ENCODE assay signal across 8 cellular contexts in the genomic region with DNA sequence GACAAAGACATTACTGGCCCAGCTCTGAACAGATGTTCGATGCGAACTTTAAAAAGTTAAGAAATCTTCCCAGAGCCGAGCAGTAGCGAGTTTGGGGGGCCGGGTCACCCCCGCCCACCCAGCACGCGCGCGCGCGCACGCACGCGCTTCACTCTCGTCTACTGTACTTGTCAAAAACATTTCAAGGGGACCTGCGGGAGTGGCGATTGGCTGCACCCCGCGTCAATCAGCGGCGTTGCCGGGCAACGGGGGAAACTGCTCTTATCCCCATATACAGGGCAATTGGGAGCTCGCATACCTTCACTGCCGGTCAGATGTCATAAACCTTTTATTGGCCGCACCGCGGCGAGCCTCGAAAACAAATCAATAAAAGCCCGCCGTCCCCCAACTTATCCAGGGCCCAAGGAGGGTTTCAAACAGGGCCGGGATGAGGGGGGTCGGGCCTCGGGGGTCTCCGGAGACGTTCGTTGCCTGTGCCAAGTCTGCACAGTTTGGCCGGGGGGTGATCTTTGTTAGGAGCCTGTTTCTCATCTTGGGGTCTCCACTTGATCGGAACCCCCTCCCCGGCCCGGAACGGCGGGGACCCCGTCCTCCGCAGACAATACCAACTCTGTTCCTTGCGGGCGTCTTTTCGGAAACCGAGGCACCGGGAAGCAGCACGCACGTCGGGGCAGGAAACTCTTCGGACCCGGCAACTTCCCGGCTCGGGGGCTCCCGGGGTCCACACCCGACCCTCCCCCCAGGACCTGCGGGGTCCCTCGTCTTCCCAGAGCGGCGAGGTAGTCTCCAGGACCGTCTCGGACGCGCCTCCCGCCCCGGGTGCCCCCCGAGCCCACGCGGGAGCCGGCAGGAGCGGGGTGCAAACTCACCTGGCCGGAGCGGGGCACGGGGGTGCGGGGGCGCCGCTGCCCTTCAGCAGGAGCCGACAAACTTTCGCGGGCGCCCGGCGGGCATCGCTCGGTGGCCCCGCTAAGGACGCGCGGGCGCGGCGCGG. TPM values are rescaled to one million over a fixed set of nuclear protein-coding genes. Genes with fewer than 3 reads are reported as not detected.
DNase-seq lines count a peak whose midpoint lies in the region; ATAC-seq and TF ChIP-seq lines count a peak whose summit lies in the region.

No MANE protein-coding gene starts in this region.

- CTCF ChIA-PET in activated B cell treated with CpG ODN at 0.5 μM for 24 hours (lab: Charles Lee) = interaction anchor here (1.0 to 2.1 kb wide), 6 partner anchors 10 to 351 kb away, joined by 3 to 10 read pairs (median 6); no protein-coding TSS in a partner anchor

- H3K4me3 ChIP-seq in ACC112 (ENCODE audit: low read depth, low read length) = peak overlapping the region; percentile 81

- peak overlapping the region; percentile 32 for H2AFZ ChIP-seq in ACC112 (ENCODE audit: low read length, unreplicated experiment)

- no peaks in the 10 kb centered on the region for H3K27me3 Mint-ChIP-seq in activated B cell treated with CpG ODN at 0.5 μM for 24 hours

- H3K27ac ChIP-seq in ACC112 (ENCODE audit: low read depth, low read length) (peak overlapping the region; percentile 70), caudate nucleus (ENCODE audit: low read depth, low read length) (peak overlapping the region; percentile 53)

- H3K79me2 ChIP-seq in ACC112 (ENCODE audit: control insufficient read depth, insufficient read depth, low read length, unreplicated experiment) = peaks cover 21% of the 10 kb centered on the region

- peak overlapping the region; percentile 92 for H3K4me3 Mint-ChIP-seq in activated B cell treated with CpG ODN at 0.5 μM for 24 hours

- H3K4me1 Mint-ChIP-seq in activated B cell treated with CpG ODN at 0.5 μM for 24 hours = peaks cover 48% of the 10 kb centered on the region

- DNase-seq in NCI-H2227 (lab: John Stamatoyannopoulos, UW; ENCODE audit: unreplicated experiment) (peak; percentile 98), activated B cell treated with CpG ODN at 0.5 μM for 24 hours (peak; percentile 100), caudate nucleus (lab: John Stamatoyannopoulos, UW) (peak; percentile 56 to 98 (median 92)), inferior parietal cortex (ENCODE audit: extremely low spot score) (peak; percentile 97), smooth muscle cell of the brain vasculature (ENCODE audit: low read depth, low spot score) (peak; percentile 97)

- ATAC-seq in GM18870 (IDR thresholded peaks at IDR 0.05; ENCODE audit: unreplicated experiment) (peak; percentile 91), HG03135 (IDR thresholded peaks at IDR 0.05; ENCODE audit: unreplicated experiment) (peak; percentile 79), activated B cell treated with CpG ODN at 0.5 μM for 24 hours (ENCODE audit: low read depth) (peak; percentile 64)

- H3K9me3 Mint-ChIP-seq in activated B cell treated with CpG ODN at 0.5 μM for 24 hours = no peaks in the 10 kb centered on the region

- peaks cover 34% of the 10 kb centered on the region for H3K36me3 Mint-ChIP-seq in activated B cell treated with CpG ODN at 0.5 μM for 24 hours (ENCODE audit: low read depth)

- TF ChIP-seq CTCF in activated B cell treated with CpG ODN at 0.5 μM for 24 hours (IDR thresholded peaks at IDR 0.05) = no peak

- peak overlapping the region; percentile 95 for H3K27ac Mint-ChIP-seq in activated B cell treated with CpG ODN at 0.5 μM for 24 hours

- peaks cover 3% of the 10 kb centered on the region; the same call in 1 of the 2 replicates for H3K36me3 ChIP-seq in ACC112 (ENCODE audit: insufficient read depth, low read length)

- intact Hi-C loops in activated B cell treated with CpG ODN at 0.5 μM for 24 hours (cut with micrococcal nuclease) = loop anchor here (1.0 to 5.0 kb wide), 11 partner anchors 32 to 983 kb away; no protein-coding TSS in a partner anchor

- POLR2A ChIA-PET in activated B cell treated with CpG ODN at 0.5 μM for 24 hours (lab: Charles Lee) = interaction anchor here (0.5 to 2.5 kb wide), 27 partner anchors 10 to 540 kb away, joined by 3 to 34 read pairs (median 4); no protein-coding TSS in a partner anchor

- H3K4me1 ChIP-seq in ACC112 (ENCODE audit: control insufficient read depth, insufficient read depth, low read length, unreplicated experiment) = peaks cover 15% of the 10 kb centered on the region

- H3K27me3 ChIP-seq in ACC112 (ENCODE audit: insufficient read depth, low read length) = no peaks in the 10 kb centered on the region

RNA-seq across cellular contexts. Expression of a gene that starts 0.7 kb away (rescaled TPM):
- total RNA-seq in activated B cell treated with CpG ODN at 0.5 μM for 24 hours = 88.2 and 106 TPM in 2 replicates

Comparison
In these comparisons a context has a peak if more than half of its experiments do, and no peak if none do; other contexts are left out.
1. Peak in every context shown above with its lines: DNase-seq, ATAC-seq, H3K4me3 ChIP-seq and H3K27ac ChIP-seq.